27 cellular contexts compared by ENCODE assay signal in the genomic region with DNA sequence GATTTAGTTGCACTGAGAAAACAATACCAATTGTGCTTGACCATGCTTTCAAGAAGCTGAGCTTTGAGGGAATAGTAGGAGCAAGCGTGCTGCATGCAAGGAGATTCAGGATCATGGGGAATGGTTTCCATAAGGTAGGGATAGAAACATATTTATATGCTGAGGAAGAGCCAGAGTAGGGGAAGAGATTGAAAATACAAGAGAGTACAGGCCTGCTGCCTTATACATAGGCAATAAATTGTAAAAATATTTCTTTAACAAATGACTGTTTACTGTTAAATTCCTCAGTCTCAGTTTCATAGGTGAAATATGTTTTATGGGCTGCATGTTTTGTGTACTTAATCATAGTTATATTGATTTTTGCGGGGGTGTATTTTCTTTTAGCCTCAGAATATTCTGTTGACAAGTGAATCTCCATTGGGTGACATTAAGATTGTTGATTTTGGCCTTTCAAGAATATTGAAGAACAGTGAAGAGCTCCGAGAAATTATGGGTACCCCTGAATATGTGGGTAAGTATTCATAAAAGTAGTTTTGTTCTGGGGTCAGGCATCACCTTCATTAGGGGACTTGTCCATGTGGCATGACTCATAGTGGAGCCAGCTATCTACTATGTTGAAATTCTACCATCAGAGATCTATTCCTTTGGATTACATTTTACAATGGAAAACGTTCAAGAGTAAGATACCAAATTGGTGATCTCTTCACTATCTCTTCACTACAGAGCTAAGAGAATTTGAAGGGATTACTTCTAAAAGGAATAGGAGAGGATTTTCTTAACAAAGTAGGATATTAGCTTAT. TPM values are rescaled to one million over a fixed set of nuclear protein-coding genes. Genes with fewer than 3 reads are reported as not detected.
DNase-seq lines count a peak whose midpoint lies in the region; ATAC-seq and TF ChIP-seq lines count a peak whose summit lies in the region.
"Had no signal": no experiment of that assay in that cellular context is flagged by ENCODE, and none has a peak within 500 bp of the region (broad histone marks: within the 10 kb centered on the region; RNA-seq: fewer than 3 reads in every experiment).

No MANE protein-coding gene starts in this region.

- TF ChIP-seq CTCF in A673 (conservative IDR thresholded peaks at IDR 0.05; ENCODE audit: low read depth, low read length), result no peak
- no peak for TF ChIP-seq CTCF in PC-3 (conservative IDR thresholded peaks at IDR 0.05; ENCODE audit: low read depth, low read length)

- H4K20me1 ChIP-seq in PC-3 (ENCODE audit: low read length), result peaks cover 13% of the 10 kb centered on the region

- DNase-seq in A673 (ENCODE audit: low spot score) (no peak), HCEC 1CT (peak; percentile 32), PC-3 (peak; percentile 57), iris pigment epithelial cell (ENCODE audit: low read depth) (peak; percentile 45), anterior cingulate cortex (lab: John Stamatoyannopoulos, UW) (no peak)
- DNase-seq in activated CD8-positive, alpha-beta memory T cell treated with anti-CD3 and anti-CD28 coated beads, Interleukin-2, amount 50 U/mL, for 4 hours, result no peak
- DNase-seq: activated CD4-positive, alpha-beta T cell treated with anti-CD3 and anti-CD28 coated beads for 48 hours; activated CD8-positive, alpha-beta memory T cell treated with anti-CD3 and anti-CD28 coated beads for 24 hours; activated T-cell treated with anti-CD3 and anti-CD28 coated beads, Interleukin-2, amount 50 U/mL, for 24 hours; C1 segment of cervical spinal cord; Calu3; erythroblast; foreskin keratinocyte; GOT3; MG63; NCI-H2029 treated with DMSO at 0.1 percent for 48 hours; NCI-H345; nephron progenitor cell; Right ventricle myocardium superior; spleen; stimulated activated CD4-positive, alpha-beta T cell treated with anti-CD3 and anti-CD28 coated beads, Interleukin-2, amount 100 ng/mL, for 48 hours; trophoblast cell; WERI-Rb-1 had no signal

- H3K4me1 ChIP-seq in A673 (ENCODE audit: insufficient read depth, low read length, poor library complexity, severe bottlenecking) (peaks cover 61% of the 10 kb centered on the region), PC-3 (ENCODE audit: insufficient read depth, low read length) (peaks cover 35% of the 10 kb centered on the region)
- H3K4me1 ChIP-seq: foreskin keratinocyte had no signal

- H2AFZ ChIP-seq in PC-3 (ENCODE audit: low read length), result no peak overlapping the region

- H3K9me3 ChIP-seq in A673 (ENCODE audit: low read depth, low read length, poor library complexity, severe bottlenecking) (no peaks in the 10 kb centered on the region), PC-3 (ENCODE audit: low read length) (no peaks in the 10 kb centered on the region)
- H3K9me3 ChIP-seq: MG63, right atrium auricular region, spleen had no signal

- intact Hi-C loops in A673 (cut with micrococcal nuclease; ENCODE audit: unreplicated experiment) (no loop called here), PC-3 (cut with micrococcal nuclease) (loop anchor here (2.0 kb wide), 1 partner anchor 33 kb away; no protein-coding TSS in a partner anchor)

- CTCF ChIA-PET in A673 (lab: Charles Lee) (no interaction called here), PC-3 (lab: Charles Lee) (interaction anchor here (0.8 kb wide), 1 partner anchor 37 kb away, joined by 11 read pairs; a partner anchor contains a TSS)

- H3K9ac ChIP-seq in PC-3 (ENCODE audit: low read length), result no peak overlapping the region

- POLR2A ChIA-PET in A673 (lab: Charles Lee; ENCODE audit: low non-redundant PET) (no interaction called here), PC-3 (lab: Charles Lee; ENCODE audit: unreplicated experiment) (interaction anchor here (0.6 to 0.7 kb wide), 2 partner anchors 25 to 37 kb away, joined by 3 to 5 read pairs; a partner anchor contains a TSS)

- H3K27ac ChIP-seq in A673 (ENCODE audit: low read depth, low read length, poor library complexity, severe bottlenecking) (peak overlapping the region; percentile 57), PC-3 (ENCODE audit: low read length) (peak overlapping the region; percentile 14)
- H3K27ac ChIP-seq: foreskin keratinocyte, right atrium auricular region, WERI-Rb-1 had no signal

- H3K79me2 ChIP-seq in PC-3 (ENCODE audit: low read length), result peaks cover 78% of the 10 kb centered on the region

- H3K36me3 ChIP-seq in A673 (ENCODE audit: insufficient read depth, low read length, poor library complexity, severe bottlenecking), result peaks cover 10% of the 10 kb centered on the region
- H3K36me3 ChIP-seq in PC-3 (ENCODE audit: low read depth, low read length), result peaks cover 59% of the 10 kb centered on the region
- H3K36me3 ChIP-seq: WERI-Rb-1 had no signal

- H3F3A ChIP-seq in PC-3 (ENCODE audit: low read length, unreplicated experiment), result peaks cover under 1% of the 10 kb centered on the region

- BruUV-seq in A673 (replicated peaks; lab: Mats Ljungman, UMichigan) (no TSS peak), PC-3 (replicated peaks; lab: Mats Ljungman, UMichigan) (no TSS peak)

- H3K27me3 ChIP-seq in A673 (replicated peaks; ENCODE audit: insufficient read depth, low read depth, low read length, poor library complexity) (no peaks in the 10 kb centered on the region), PC-3 (ENCODE audit: low read length) (no peaks in the 10 kb centered on the region)
- H3K27me3 ChIP-seq: foreskin keratinocyte, MG63, right atrium auricular region, spleen had no signal

- H3K9me2 ChIP-seq in PC-3 (replicated peaks; ENCODE audit: low read length), result no peaks in the 10 kb centered on the region

- H3K4me3 ChIP-seq in A673 (ENCODE audit: low read depth, low read length, poor library complexity, severe bottlenecking) (no peak overlapping the region), PC-3 (ENCODE audit: low read length) (no peak overlapping the region)
- H3K4me3 ChIP-seq: lung, MG63, right atrium auricular region, spleen had no signal

- H3K4me2 ChIP-seq in PC-3 (ENCODE audit: low read length), result peak overlapping the region; percentile 33

- peak; percentile 87 for ATAC-seq in PC-3
- ATAC-seq in GM21381 (IDR thresholded peaks at IDR 0.05; ENCODE audit: unreplicated experiment), result no peak
- ATAC-seq in HG02610 (IDR thresholded peaks at IDR 0.05; ENCODE audit: unreplicated experiment), result no peak
- ATAC-seq: foreskin keratinocyte had no signal

RNA-seq across cellular contexts. Expression of a gene that starts 36.5 kb away (rescaled TPM):
- total RNA-seq in A673 (2021), result 17.1 and 27.3 TPM in 2 replicates
- total RNA-seq in PC-3 (2014; rRNA removed), result 75.4 and 82.5 TPM in 2 replicates

Comparison
In these comparisons a context has a peak if more than half of its experiments do, and no peak if none do; other contexts are left out.
1. DNase-seq: peak in HCEC 1CT (single experiment), PC-3 (single experiment) and iris pigment epithelial cell (single experiment); none in A673 (single experiment), anterior cingulate cortex (0 of 58) and activated CD8-positive, alpha-beta memory T cell treated with anti-CD3 and anti-CD28 coated beads, Interleukin-2, amount 50 U/mL, for 4 hours (single experiment).